1 cellular context compared by ENCODE assay signal in genomic region chr20:51484141-51484815, GRCh38.
TF ChIP-seq lines count a peak whose summit lies in the region.

No MANE protein-coding gene starts in this region.

TF ChIP-seq in WTC11, 78 proteins besides CTCF, POLR2A, EP300 and RAD21 (continued from another document):
- no peak for TF ChIP-seq ZNF532 (CRISPR knock-in tag; IDR thresholded peaks at IDR 0.05; ENCODE audit: borderline replicate concordance)
- TF ChIP-seq FOXJ3 (CRISPR knock-in tag; IDR thresholded peaks at IDR 0.05; ENCODE audit: borderline replicate concordance), result no peak
- TF ChIP-seq STAT6 (CRISPR knock-in tag; conservative IDR thresholded peaks at IDR 0.05; ENCODE audit: low read depth), result no peak
- no peak for TF ChIP-seq FOXK1 (CRISPR knock-in tag; IDR thresholded peaks at IDR 0.05)
